In the genomic region with DNA sequence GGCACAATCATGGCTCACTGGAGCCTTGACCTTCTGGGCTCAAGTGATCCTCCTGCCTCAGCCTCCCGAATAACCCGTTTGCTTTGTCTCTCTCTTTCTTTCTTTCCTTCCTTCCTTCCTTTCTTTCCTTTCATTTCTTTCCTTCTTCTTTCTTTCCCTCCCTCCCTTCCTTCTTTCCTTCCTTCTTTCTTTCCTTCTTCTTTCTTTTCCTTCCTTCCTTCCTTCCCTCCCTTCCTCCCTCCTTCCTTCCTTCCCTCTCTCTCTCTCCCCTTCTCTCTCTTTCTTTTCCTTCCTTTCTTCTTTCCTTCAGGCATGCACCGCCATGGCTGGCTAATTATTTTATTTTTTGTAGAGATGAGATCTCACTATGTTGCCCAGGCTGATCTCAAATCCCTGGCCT, we compare ENCODE assay signal across 28 cellular contexts.
"Had no signal": no experiment of that assay in that cellular context is flagged by ENCODE, and none has a peak within 500 bp of the region (broad histone marks: within the 10 kb centered on the region; RNA-seq: fewer than 3 reads in every experiment).

No MANE protein-coding gene starts in this region.

- H3K4me3 Mint-ChIP-seq: naive thymus-derived CD4-positive, alpha-beta T cell; natural killer cell; nephron; neural progenitor cell; stimulated activated memory B cell treated with anti-CD40 and anti-IgM and Interleukin-4, amounts not matched to agents 10 μg/mL and 1 μg/mL and 100 μg/mL, for 72 hours; stimulated activated naive CD8-positive, alpha-beta T cell treated with anti-CD3 and anti-CD28 coated beads, Interleukin-15, Interleukin-2, amounts not matched to agents 100 ng/mL and 50 ng/mL, for 24 hours; type B pancreatic cell had no signal

- H3K36me3 ChIP-seq: neural progenitor cell, ovary, right lobe of liver, spleen, stomach, tibial artery, transverse colon, upper lobe of right lung, uterus had no signal

- H3K9me3 Mint-ChIP-seq: natural killer cell; stimulated activated naive CD8-positive, alpha-beta T cell treated with anti-CD3 and anti-CD28 coated beads, Interleukin-15, Interleukin-2, amounts not matched to agents 100 ng/mL and 50 ng/mL, for 24 hours had no signal

- H3K79me2 ChIP-seq: parathyroid adenoma had no signal

- H3K27me3 Mint-ChIP-seq: stimulated activated naive CD8-positive, alpha-beta T cell treated with anti-CD3 and anti-CD28 coated beads, Interleukin-15, Interleukin-2, amounts not matched to agents 100 ng/mL and 50 ng/mL, for 24 hours had no signal

- H3K36me3 Mint-ChIP-seq: natural killer cell; neural progenitor cell; stimulated activated memory B cell treated with anti-CD40 and anti-IgM and Interleukin-4, amounts not matched to agents 10 μg/mL and 1 μg/mL and 100 μg/mL, for 72 hours; type B pancreatic cell had no signal

- ATAC-seq: naive thymus-derived CD4-positive, alpha-beta T cell; natural killer cell; psoas muscle; right cardiac atrium; right lobe of liver; stimulated activated memory B cell treated with anti-CD40 and anti-IgM and Interleukin-4, amounts not matched to agents 10 μg/mL and 1 μg/mL and 100 μg/mL, for 72 hours; upper lobe of right lung had no signal

- H3K4me1 Mint-ChIP-seq: natural killer cell; stimulated activated memory B cell treated with anti-CD40 and anti-IgM and Interleukin-4, amounts not matched to agents 10 μg/mL and 1 μg/mL and 100 μg/mL, for 72 hours had no signal

- H3K27ac ChIP-seq: neural progenitor cell, ovary, parathyroid adenoma, psoas muscle, right lobe of liver, skin epidermis, spleen, stomach, tibial artery, transverse colon, upper lobe of right lung, uterus had no signal

- H3K27me3 ChIP-seq: neural progenitor cell, ovary, right lobe of liver, transverse colon, upper lobe of right lung, uterus had no signal

- H3K27ac Mint-ChIP-seq: naive thymus-derived CD4-positive, alpha-beta T cell; natural killer cell; nephron; neural progenitor cell; progenitor cell of endocrine pancreas; stimulated activated memory B cell treated with anti-CD40 and anti-IgM and Interleukin-4, amounts not matched to agents 10 μg/mL and 1 μg/mL and 100 μg/mL, for 72 hours; stimulated activated naive CD8-positive, alpha-beta T cell treated with anti-CD3 and anti-CD28 coated beads, Interleukin-15, Interleukin-2, amounts not matched to agents 100 ng/mL and 50 ng/mL, for 24 hours had no signal

- DNase-seq: naive thymus-derived CD4-positive, alpha-beta T cell; natural killer cell; occipital lobe; ovary; psoas muscle; right cardiac atrium; right lobe of liver; stimulated activated CD4-positive, alpha-beta T cell treated with anti-CD3 and anti-CD28 coated beads, Interleukin-12 subunit alpha, Interleukin-12 subunit beta, amount 100 ng/mL, for 4 hours; stimulated activated CD4-positive, alpha-beta T cell treated with anti-CD3 and anti-CD28 coated beads, Interleukin-1b, Interleukin-23, amount 100 ng/mL, for 48 hours; stimulated activated CD4-positive, alpha-beta T cell treated with anti-CD3 and anti-CD28 coated beads, Interleukin-4, amount 100 ng/mL, for 1 hour; stimulated activated CD4-positive, alpha-beta T cell treated with anti-CD3 and anti-CD28 coated beads, Interleukin-4, amount 100 ng/mL, for 4 hours; stimulated activated CD8-positive, alpha-beta memory T cell treated with anti-CD3 and anti-CD28 coated beads, Interleukin-4, amount 100 ng/mL, for 48 hours; stimulated activated naive CD4-positive, alpha-beta T cell; stomach; transverse colon; upper lobe of right lung; uterus had no signal

- H3K9me3 ChIP-seq: ovary, psoas muscle, right lobe of liver, transverse colon, upper lobe of right lung, uterus had no signal

- H3K4me3 ChIP-seq: neural progenitor cell, ovary, psoas muscle, right lobe of liver, skin epidermis, smooth muscle cell, spleen, stomach, tibial artery, transverse colon, upper lobe of right lung, uterus had no signal

- H3K9ac ChIP-seq: neural progenitor cell, parathyroid adenoma had no signal

- H2AFZ ChIP-seq: neural progenitor cell, parathyroid adenoma had no signal

- H3K4me1 ChIP-seq: neural progenitor cell, parathyroid adenoma, psoas muscle, right lobe of liver, spleen, stomach, tibial artery, transverse colon, upper lobe of right lung, uterus had no signal

- H3K4me2 ChIP-seq: neural progenitor cell, smooth muscle cell had no signal
